In genomic region chr2:142285480-142285879, GRCh38 we compare ENCODE assay signal across 22 cellular contexts.
"Had no signal": no experiment of that assay in that cellular context is flagged by ENCODE, and none has a peak within 500 bp of the region (broad histone marks: within the 10 kb centered on the region; RNA-seq: fewer than 3 reads in every experiment).

No MANE protein-coding gene starts in this region.

- H3K27me3 ChIP-seq: brain microvascular endothelial cell had no signal

- H3K36me3 ChIP-seq: brain microvascular endothelial cell had no signal

- H3K27ac ChIP-seq: brain microvascular endothelial cell, coronary artery, dorsolateral prefrontal cortex had no signal

- DNase-seq: activated CD4-positive, alpha-beta memory T cell treated with anti-CD3 and anti-CD28 coated beads, Interleukin-2, amount 10 ng/mL, durations not matched to agents 7 days and 5 days; activated CD4-positive, alpha-beta T cell treated with anti-CD3 and anti-CD28 coated beads for 1 hour; activated CD4-positive, alpha-beta T cell treated with anti-CD3 and anti-CD28 coated beads for 4 hours; activated CD4-positive, alpha-beta T cell treated with anti-CD3 and anti-CD28 coated beads, Interleukin-2, amount 10 ng/mL, durations not matched to agents 7 days and 5 days; activated CD4-positive, alpha-beta T cell treated with anti-CD3 and anti-CD28 coated beads, Interleukin-2, amount 50 U/mL, for 4 hours; activated CD8-positive, alpha-beta memory T cell treated with anti-CD3 and anti-CD28 coated beads, Interleukin-2, amount 50 U/mL, for 48 hours; activated effector memory CD4-positive, alpha-beta T cell treated with Interleukin-2 at 50 U/mL for 16 hours; activated gamma-delta T cell treated with Interleukin-2 at 50 U/mL for 16 hours; activated naive CD4-positive, alpha-beta T cell treated with anti-CD3 and anti-CD28 coated beads, Interleukin-2, amount 50 U/mL, for 16 hours; activated naive CD4-positive, alpha-beta T cell treated with Interleukin-2 at 50 U/mL for 16 hours; activated T-cell treated with anti-CD3 and anti-CD28 coated beads for 4 hours; activated T-cell treated with anti-CD3 and anti-CD28 coated beads, Interleukin-2, amount 50 U/mL, for 24 hours; amniotic stem cell; anterior cingulate cortex; brain microvascular endothelial cell; dorsolateral prefrontal cortex; effector memory CD4-positive, alpha-beta T cell; endodermal cell; foreskin fibroblast; head of caudate nucleus; T-helper 2 cell had no signal

- H3K4me3 ChIP-seq: coronary artery, dorsolateral prefrontal cortex had no signal
